Comparison of ENCODE assay signal across 24 cellular contexts in genomic region chr1:53557830-53558784, GRCh38.
DNase-seq lines count a peak whose midpoint lies in the region; ATAC-seq and TF ChIP-seq lines count a peak whose summit lies in the region.
"Had no signal": no experiment of that assay in that cellular context is flagged by ENCODE, and none has a peak within 500 bp of the region (broad histone marks: within the 10 kb centered on the region; RNA-seq: fewer than 3 reads in every experiment).

No MANE protein-coding gene starts in this region.

- no peak overlapping the region for H3K4me3 Mint-ChIP-seq in activated T-cell treated with anti-CD3 and anti-CD28 coated beads, Interleukin-2, amount 50 U/mL, for 72 hours
- H3K4me3 Mint-ChIP-seq in stimulated activated effector memory CD8-positive, alpha-beta T cell treated with anti-CD3 and anti-CD28 coated beads, Interleukin-12 subunit alpha, Interleukin-12 subunit beta, amount 100 ng/mL, for 72 hours, result no peak overlapping the region
- H3K4me3 Mint-ChIP-seq: HFFc6; stimulated activated naive CD8-positive, alpha-beta T cell treated with anti-CD3 and anti-CD28 coated beads, Interleukin-15, amount 100 ng/mL, for 72 hours; T-helper 2 cell treated with Interferon-gamma antibody and Interleukin-4, amounts not matched to agents 5 μg/mL and 100 μg/mL, for 36 hours; type B pancreatic cell had no signal

- no peaks in the 10 kb centered on the region for H3K36me3 ChIP-seq in RWPE2 (ENCODE audit: low read depth)
- no peaks in the 10 kb centered on the region for H3K36me3 ChIP-seq in PC-9 (ENCODE audit: low read depth)
- H3K36me3 ChIP-seq: BLaER1 had no signal

- H3F3A ChIP-seq in PC-9 (ENCODE audit: insufficient read depth, low read depth), result no peaks in the 10 kb centered on the region

- H3K4me2 ChIP-seq in PC-9, result no peak overlapping the region
- H3K4me2 ChIP-seq: BLaER1 had no signal

- H2AFZ ChIP-seq in PC-9, result no peak overlapping the region

- intact Hi-C loops in PC-9 (cut with micrococcal nuclease; ENCODE audit: unreplicated experiment), result no loop called here

- H3K27ac ChIP-seq in RWPE2 (ENCODE audit: poor library complexity, severe bottlenecking) (no peak overlapping the region), PC-9 (no peak overlapping the region)
- H3K27ac ChIP-seq: BLaER1, SK-N-MC had no signal

- CTCF ChIA-PET in PC-9 (lab: Charles Lee), result no interaction called here

- H3K27me3 ChIP-seq in RWPE2 (ENCODE audit: insufficient read depth, poor library complexity, severe bottlenecking) (no peaks in the 10 kb centered on the region), PC-9 (ENCODE audit: insufficient read depth, low read depth) (no peaks in the 10 kb centered on the region)

- H3K9me2 ChIP-seq in PC-9 (ENCODE audit: insufficient read depth), result no peaks in the 10 kb centered on the region

- ATAC-seq in activated T-cell treated with anti-CD3 and anti-CD28 coated beads, Interleukin-2, amount 50 U/mL, for 72 hours (replicated peaks in 1 of 2), result no peak
- no peak for ATAC-seq in RWPE2 (ENCODE audit: low read depth)
- no peak for ATAC-seq in stimulated activated effector memory CD8-positive, alpha-beta T cell treated with anti-CD3 and anti-CD28 coated beads, Interleukin-12 subunit alpha, Interleukin-12 subunit beta, amount 100 ng/mL, for 72 hours
- ATAC-seq: stimulated activated naive CD8-positive, alpha-beta T cell treated with anti-CD3 and anti-CD28 coated beads, Interleukin-15, amount 100 ng/mL, for 72 hours had no signal

- no peaks in the 10 kb centered on the region for H3K36me3 Mint-ChIP-seq in activated T-cell treated with anti-CD3 and anti-CD28 coated beads, Interleukin-2, amount 50 U/mL, for 72 hours (ENCODE audit: insufficient read depth in 2 of 2)
- no peaks in the 10 kb centered on the region for H3K36me3 Mint-ChIP-seq in stimulated activated effector memory CD8-positive, alpha-beta T cell treated with anti-CD3 and anti-CD28 coated beads, Interleukin-12 subunit alpha, Interleukin-12 subunit beta, amount 100 ng/mL, for 72 hours
- H3K36me3 Mint-ChIP-seq: type B pancreatic cell had no signal

- no peaks in the 10 kb centered on the region for H4K20me1 ChIP-seq in PC-9 (ENCODE audit: insufficient read depth)
- H4K20me1 ChIP-seq: BLaER1 had no signal

- H3K4me1 Mint-ChIP-seq in activated T-cell treated with anti-CD3 and anti-CD28 coated beads, Interleukin-2, amount 50 U/mL, for 72 hours (ENCODE audit: low read depth), result peaks cover 27% of the 10 kb centered on the region
- peaks cover 29% of the 10 kb centered on the region for H3K4me1 Mint-ChIP-seq in stimulated activated effector memory CD8-positive, alpha-beta T cell treated with anti-CD3 and anti-CD28 coated beads, Interleukin-12 subunit alpha, Interleukin-12 subunit beta, amount 100 ng/mL, for 72 hours

- DNase-seq in activated T-cell treated with anti-CD3 and anti-CD28 coated beads, Interleukin-2, amount 50 U/mL, for 1 hour, result peak; percentile 4
- no peak for DNase-seq in activated T-cell treated with anti-CD3 and anti-CD28 coated beads, Interleukin-2, amount 50 U/mL, for 72 hours
- peak; percentile 28 for DNase-seq in RWPE2 (ENCODE audit: low spot score)
- peak; percentile 48 for DNase-seq in islet precursor cell
- no peak for DNase-seq in stimulated activated effector memory CD8-positive, alpha-beta T cell treated with anti-CD3 and anti-CD28 coated beads, Interleukin-12 subunit alpha, Interleukin-12 subunit beta, amount 100 ng/mL, for 72 hours (ENCODE audit: low spot score in 2 of 2)
- DNase-seq in GM19238 (ENCODE audit: insufficient read length, low spot score), result no peak
- DNase-seq in PC-9, result no peak
- DNase-seq in pons (ENCODE audit: low spot score), result no peak
- DNase-seq: ACHN; activated CD4-positive, CD25-positive, alpha-beta regulatory T cell; activated gamma-delta T cell; DND-41; HFFc6; hypothalamus; KBM-7; NCI-H1436 treated with DMSO at 0.1 percent for 48 hours; NCI-H524; stimulated activated naive CD8-positive, alpha-beta T cell treated with anti-CD3 and anti-CD28 coated beads, Interleukin-15, amount 100 ng/mL, for 72 hours had no signal

- no TSS peak for BruUV-seq in PC-9 (replicated peaks; lab: Mats Ljungman, UMichigan)

- H3K4me3 ChIP-seq in RWPE2 (ENCODE audit: severe bottlenecking) (no peak overlapping the region), PC-9 (no peak overlapping the region)
- H3K4me3 ChIP-seq: BLaER1, lung, SK-N-MC had no signal

- peaks cover 15% of the 10 kb centered on the region for H3K27me3 Mint-ChIP-seq in activated T-cell treated with anti-CD3 and anti-CD28 coated beads, Interleukin-2, amount 50 U/mL, for 72 hours (ENCODE audit: low read depth)

- H3K27ac Mint-ChIP-seq in activated T-cell treated with anti-CD3 and anti-CD28 coated beads, Interleukin-2, amount 50 U/mL, for 72 hours, result no peak overlapping the region
- peak overlapping the region; percentile 21 for H3K27ac Mint-ChIP-seq in stimulated activated effector memory CD8-positive, alpha-beta T cell treated with anti-CD3 and anti-CD28 coated beads, Interleukin-12 subunit alpha, Interleukin-12 subunit beta, amount 100 ng/mL, for 72 hours
- H3K27ac Mint-ChIP-seq: HFFc6; T-helper 2 cell treated with Interferon-gamma antibody and Interleukin-4, amounts not matched to agents 5 μg/mL and 100 μg/mL, for 36 hours; type B pancreatic cell had no signal

- no peak for TF ChIP-seq CTCF in RWPE2 (IDR thresholded peaks at IDR 0.05; ENCODE audit: poor library complexity, severe bottlenecking)
- no peak for TF ChIP-seq CTCF in PC-9 (conservative IDR thresholded peaks at IDR 0.05)

- no peaks in the 10 kb centered on the region for H3K79me2 ChIP-seq in PC-9 (ENCODE audit: low read depth)

- H3K9me3 ChIP-seq in RWPE2 (ENCODE audit: severe bottlenecking) (no peaks in the 10 kb centered on the region), PC-9 (ENCODE audit: insufficient read depth, low read depth) (no peaks in the 10 kb centered on the region)
- H3K9me3 ChIP-seq: BLaER1, Caco-2 had no signal

- H3K9me3 Mint-ChIP-seq in activated T-cell treated with anti-CD3 and anti-CD28 coated beads, Interleukin-2, amount 50 U/mL, for 72 hours, result peaks cover 2 to 4% of the 10 kb centered on the region in 2 donors
- H3K9me3 Mint-ChIP-seq in stimulated activated effector memory CD8-positive, alpha-beta T cell treated with anti-CD3 and anti-CD28 coated beads, Interleukin-12 subunit alpha, Interleukin-12 subunit beta, amount 100 ng/mL, for 72 hours, result peaks cover 5% of the 10 kb centered on the region
- H3K9me3 Mint-ChIP-seq: HFFc6; stimulated activated naive CD8-positive, alpha-beta T cell treated with anti-CD3 and anti-CD28 coated beads, Interleukin-15, amount 100 ng/mL, for 72 hours; T-helper 2 cell treated with Interferon-gamma antibody and Interleukin-4, amounts not matched to agents 5 μg/mL and 100 μg/mL, for 36 hours; type B pancreatic cell had no signal

- H3K4me1 ChIP-seq in RWPE2 (ENCODE audit: insufficient read depth, poor library complexity, severe bottlenecking) (no peaks in the 10 kb centered on the region), PC-9 (replicated peaks; ENCODE audit: insufficient read depth) (no peaks in the 10 kb centered on the region)
- H3K4me1 ChIP-seq: Caco-2 had no signal

- POLR2A ChIA-PET in PC-9 (lab: Charles Lee; ENCODE audit: unreplicated experiment), result no interaction called here

Comparison
In these comparisons a context has a peak if more than half of its experiments do, and no peak if none do; other contexts are left out.
1. DNase-seq: peak in activated T-cell treated with anti-CD3 and anti-CD28 coated beads, Interleukin-2, amount 50 U/mL, for 1 hour (single experiment), RWPE2 (single experiment) and islet precursor cell (single experiment); none in activated T-cell treated with anti-CD3 and anti-CD28 coated beads, Interleukin-2, amount 50 U/mL, for 72 hours (0 of 2), stimulated activated effector memory CD8-positive, alpha-beta T cell treated with anti-CD3 and anti-CD28 coated beads, Interleukin-12 subunit alpha, Interleukin-12 subunit beta, amount 100 ng/mL, for 72 hours (0 of 2), GM19238 (single experiment), PC-9 (0 of 2) and pons (single experiment).